Comparison of ENCODE assay signal across 8 cellular contexts in the genomic region with DNA sequence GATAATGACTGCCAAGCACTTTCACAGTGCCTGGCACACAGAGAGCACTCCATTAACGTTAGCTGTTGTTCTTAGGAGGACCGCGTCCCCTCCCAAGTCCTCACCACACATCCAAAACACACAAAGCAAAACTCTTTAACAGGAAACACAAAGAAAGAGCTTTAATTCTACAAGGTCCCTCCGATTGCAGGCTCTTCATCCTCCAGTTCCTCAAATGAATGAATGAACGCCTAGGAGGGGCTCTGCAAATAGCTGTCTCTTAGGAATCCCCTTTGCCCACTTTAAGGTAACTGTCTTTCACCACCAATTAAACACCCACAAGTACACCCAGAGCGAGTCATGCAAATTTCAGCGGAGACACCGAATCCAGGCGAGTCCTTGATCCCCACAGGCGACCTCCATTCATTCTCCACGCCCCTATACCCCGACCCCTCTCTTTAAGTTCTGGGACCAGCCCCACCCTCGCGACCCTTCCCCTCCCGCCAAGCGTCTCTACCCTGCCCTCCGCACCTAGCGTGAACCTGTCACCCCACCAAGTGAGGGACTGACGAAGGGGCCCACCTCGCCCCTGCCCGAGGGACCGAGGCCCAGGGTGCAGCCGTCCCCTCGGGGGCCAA. TPM values are rescaled to one million over a fixed set of nuclear protein-coding genes. Genes with fewer than 3 reads are reported as not detected.
DNase-seq lines count a peak whose midpoint lies in the region; ATAC-seq and TF ChIP-seq lines count a peak whose summit lies in the region.

No MANE protein-coding gene starts in this region.

- H3K79me1 ChIP-seq in mesenchymal stem cell (replicated peaks; ENCODE audit: low read length, poor library complexity, severe bottlenecking): peaks cover 16% of the 10 kb centered on the region

- H4K8ac ChIP-seq in mesenchymal stem cell (ENCODE audit: low read length): peak overlapping the region; percentile 88

- TF ChIP-seq CTCF in cardiac fibroblast (IDR thresholded peaks at IDR 0.05; ENCODE audit: low read depth, low read length): no peak
- no peak for TF ChIP-seq CTCF in vagina (IDR thresholded peaks at IDR 0.05)

- H2AFZ ChIP-seq in mesenchymal stem cell (ENCODE audit: low read depth, low read length): peak overlapping the region; percentile 67

- peak overlapping the region; percentile 41 for H2AK5ac ChIP-seq in mesenchymal stem cell (ENCODE audit: low read length, severe bottlenecking)

- H3K27me3 ChIP-seq in mesenchymal stem cell (ENCODE audit: control insufficient read depth in 1 of 2, insufficient read depth in 1 of 2, low read length in 2 of 2) (no peaks in the 10 kb centered on the region), vagina (no peaks in the 10 kb centered on the region)

- H4K91ac ChIP-seq in mesenchymal stem cell (ENCODE audit: low read length): peak overlapping the region; percentile 78

- H3K9me3 ChIP-seq in mesenchymal stem cell (ENCODE audit: control insufficient read depth, low read length) (no peaks in the 10 kb centered on the region), vagina (no peaks in the 10 kb centered on the region)

- H3K4me1 ChIP-seq in mesenchymal stem cell (ENCODE audit: control insufficient read depth, insufficient read depth, low read depth, low read length) (peaks cover 11% of the 10 kb centered on the region), vagina (peaks cover 32% of the 10 kb centered on the region)

- peak overlapping the region; percentile 98 for H3K14ac ChIP-seq in mesenchymal stem cell (ENCODE audit: low read length in 2 of 2)

- peak; percentile 6 for ATAC-seq in GM21447 (IDR thresholded peaks at IDR 0.05; ENCODE audit: unreplicated experiment)

- H3K4ac ChIP-seq in mesenchymal stem cell (ENCODE audit: low read depth in 1 of 2, low read length in 2 of 2): peak overlapping the region; percentile 86 to 92

- peak overlapping the region in 1 of 2 experiments; percentile 34 for H3K23ac ChIP-seq in mesenchymal stem cell (ENCODE audit: low read length in 2 of 2)

- H3K4me3 ChIP-seq in cardiac fibroblast (replicated peaks in 1 of 2; ENCODE audit: low read depth in 2 of 2, low read length in 2 of 2) (peak overlapping the region; percentile 89 to 92), mesenchymal stem cell (ENCODE audit: insufficient read depth in 1 of 2, low read depth in 1 of 2, low read length in 2 of 2) (peak overlapping the region; percentile 79 to 99), vagina (peak overlapping the region; percentile 81 to 100)

- no peak for TF ChIP-seq POLR2A in vagina (IDR thresholded peaks at IDR 0.05)

- peak overlapping the region; percentile 92 to 98 for H3K18ac ChIP-seq in mesenchymal stem cell (ENCODE audit: low read depth in 1 of 2, low read length in 2 of 2)

- peak overlapping the region in 1 of 2 experiments; percentile 89 for H2BK12ac ChIP-seq in mesenchymal stem cell (ENCODE audit: low read length in 2 of 2)

- H3K27ac ChIP-seq in mesenchymal stem cell (ENCODE audit: low read length, poor library complexity, severe bottlenecking): no peak overlapping the region
- H3K27ac ChIP-seq in vagina: peak overlapping the region; percentile 97

- H2BK15ac ChIP-seq in mesenchymal stem cell (ENCODE audit: low read depth, poor library complexity, severe bottlenecking): no peak overlapping the region

- peak overlapping the region; percentile 97 for H2BK5ac ChIP-seq in mesenchymal stem cell (ENCODE audit: low read depth, low read length, poor library complexity, severe bottlenecking)

- WGBS in mesenchymal stem cell: 2% methylated on average over 24 of the region's 24 CpGs

- peak overlapping the region; percentile 99 for H3K9ac ChIP-seq in mesenchymal stem cell (ENCODE audit: low read length)

- intact Hi-C loops in vagina (cut with DNase I): no loop called here

- DNase-seq in CD1c-positive myeloid dendritic cell (ENCODE audit: extremely low spot score) (peak; percentile 9), NAMALWA (ENCODE audit: low spot score) (peak; percentile 86), cardiac fibroblast (ENCODE audit: low read depth in 2 of 2) (peak in 1 of 2 donors; percentile 6), mesenchymal stem cell (peak; percentile 18), vagina (ENCODE audit: extremely low spot score in 2 of 2) (no peak), NCI-H446 (lab: John Stamatoyannopoulos, UW) (no peak), UCSD-AML1 (lab: John Stamatoyannopoulos, UW; ENCODE audit: unreplicated experiment) (no peak)

- H3K36me3 ChIP-seq in mesenchymal stem cell (ENCODE audit: control insufficient read depth in 1 of 2, insufficient read depth in 2 of 2, low read depth in 1 of 2, low read length in 2 of 2) (no peaks in the 10 kb centered on the region), vagina (no peaks in the 10 kb centered on the region)

- peak overlapping the region; percentile 54 for H2BK120ac ChIP-seq in mesenchymal stem cell (ENCODE audit: low read depth, low read length)

- H3K4me2 ChIP-seq in mesenchymal stem cell (ENCODE audit: low read length, poor library complexity, severe bottlenecking): peak overlapping the region; percentile 93

RNA-seq across cellular contexts. Expression of a gene that starts 0.6 kb away (rescaled TPM):
- 25.9 TPM for polyA plus RNA-seq in mesenchymal stem cell (2013, experiment 1 of 2)
- polyA plus RNA-seq in mesenchymal stem cell (2013, experiment 2 of 2): 23.9 TPM
- 56.2 TPM for total RNA-seq in vagina

RNA-seq across cellular contexts. Expression of a gene that starts 34.7 kb away (rescaled TPM):
- polyA plus RNA-seq in mesenchymal stem cell (2013, experiment 1 of 2): not detected
- 0.10 TPM for polyA plus RNA-seq in mesenchymal stem cell (2013, experiment 2 of 2)
- total RNA-seq in vagina: not detected

Comparison
In these comparisons a context has a peak if more than half of its experiments do, and no peak if none do; other contexts are left out.
1. DNase-seq: peak in CD1c-positive myeloid dendritic cell (single experiment), NAMALWA (single experiment) and mesenchymal stem cell (single experiment); none in vagina (0 of 2), NCI-H446 (0 of 2) and UCSD-AML1 (single experiment).
2. Peak in every context shown above with its lines, with median percentiles within 50 percentile points of each other: H3K4me3 ChIP-seq.